1 cellular context compared by ENCODE assay signal in the genomic region with DNA sequence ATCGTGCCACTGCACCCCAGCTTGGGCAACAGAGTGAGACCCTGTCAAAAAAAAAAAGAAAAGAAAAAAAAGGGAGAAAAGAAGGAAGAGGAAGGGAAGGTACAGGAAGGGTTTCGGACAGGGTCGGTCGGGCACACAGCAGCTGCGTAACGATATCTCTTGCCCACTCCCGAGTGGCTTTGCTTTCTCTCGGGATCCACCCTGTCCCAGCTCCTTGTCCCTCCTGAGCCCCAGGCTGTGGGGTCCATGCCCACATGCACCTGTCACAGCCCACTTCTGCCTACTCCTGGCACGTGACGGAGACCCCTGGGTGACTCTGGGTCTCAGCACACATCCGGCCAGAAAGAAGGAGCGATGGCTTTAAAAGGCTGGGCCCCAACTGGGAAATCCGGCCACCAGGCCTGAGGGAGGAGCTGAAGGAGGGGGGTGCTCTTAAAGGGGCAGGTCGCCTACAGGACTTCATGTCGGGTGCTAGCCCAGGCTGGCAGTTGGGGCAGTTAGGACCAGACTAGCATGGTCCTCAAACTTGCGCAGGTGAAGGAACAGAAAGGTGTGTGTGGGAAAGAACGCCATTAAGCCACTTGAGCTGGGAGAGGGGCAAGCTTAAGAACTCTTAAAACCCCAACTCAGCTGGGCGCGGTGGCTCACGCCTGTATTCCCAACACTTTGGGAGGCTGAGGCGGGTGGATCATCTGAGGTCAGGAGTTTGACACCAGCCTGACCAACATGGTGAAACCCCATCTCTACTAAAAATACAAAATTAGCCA.
TF ChIP-seq lines count a peak whose summit lies in the region.

TSS of gene GHDC (minus strand) at position 362 of the 767 bp plus-strand sequence. CDS start 913 bp downstream, outside the sequence.

TF ChIP-seq in HEK293, 187 proteins besides CTCF, POLR2A, EP300 and RAD21 (continued from another document and continues in another):
- TF ChIP-seq ZNF239 (tag by site-specific recombination; IDR thresholded peaks at IDR 0.05) = no peak
- TF ChIP-seq, protein P1, sequence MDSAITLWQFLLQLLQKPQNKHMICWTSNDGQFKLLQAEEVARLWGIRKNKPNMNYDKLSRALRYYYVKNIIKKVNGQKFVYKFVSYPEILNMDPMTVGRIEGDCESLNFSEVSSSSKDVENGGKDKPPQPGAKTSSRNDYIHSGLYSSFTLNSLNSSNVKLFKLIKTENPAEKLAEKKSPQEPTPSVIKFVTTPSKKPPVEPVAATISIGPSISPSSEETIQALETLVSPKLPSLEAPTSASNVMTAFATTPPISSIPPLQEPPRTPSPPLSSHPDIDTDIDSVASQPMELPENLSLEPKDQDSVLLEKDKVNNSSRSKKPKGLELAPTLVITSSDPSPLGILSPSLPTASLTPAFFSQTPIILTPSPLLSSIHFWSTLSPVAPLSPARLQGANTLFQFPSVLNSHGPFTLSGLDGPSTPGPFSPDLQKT (IDR thresholded peaks at IDR 0.05; ENCODE audit: borderline replicate concordance, low read depth, low read length) = peak; percentile 93
- no peak for TF ChIP-seq YY1 (tag by site-specific recombination; IDR thresholded peaks at IDR 0.05)
- TF ChIP-seq TRIM28 (IDR thresholded peaks at IDR 0.05; ENCODE audit: borderline replicate concordance, low read length) = no peak
- no peak for TF ChIP-seq KLF10 (tag by site-specific recombination; IDR thresholded peaks at IDR 0.05)
- TF ChIP-seq ZNF184 (tag by site-specific recombination; IDR thresholded peaks at IDR 0.05) = no peak
- TF ChIP-seq ZNF121 (tag by site-specific recombination; IDR thresholded peaks at IDR 0.05) = peak; percentile 86
- TF ChIP-seq ZNF514 (tag by site-specific recombination; IDR thresholded peaks at IDR 0.05) = no peak
- TF ChIP-seq ZNF658 (tag by site-specific recombination; IDR thresholded peaks at IDR 0.05) = no peak
- no peak for TF ChIP-seq BCL11A (tag by site-specific recombination; IDR thresholded peaks at IDR 0.05; ENCODE audit: low read depth)
- no peak for TF ChIP-seq ZSCAN16 (tag by site-specific recombination; IDR thresholded peaks at IDR 0.05)
- TF ChIP-seq ZNF488 (tag by site-specific recombination; IDR thresholded peaks at IDR 0.05) = no peak
- no peak for TF ChIP-seq ZNF132 (tag by site-specific recombination; IDR thresholded peaks at IDR 0.05; ENCODE audit: borderline replicate concordance)
- no peak for TF ChIP-seq ZNF169 (tag by site-specific recombination; IDR thresholded peaks at IDR 0.05)
- TF ChIP-seq ZNF585B (tag by site-specific recombination; IDR thresholded peaks at IDR 0.05) = no peak
- no peak for TF ChIP-seq MYNN (tag by site-specific recombination; IDR thresholded peaks at IDR 0.05; ENCODE audit: borderline replicate concordance)
- no peak for TF ChIP-seq ZNF501 (tag by site-specific recombination; IDR thresholded peaks at IDR 0.05)
- no peak for TF ChIP-seq REST (tag by site-specific recombination; IDR thresholded peaks at IDR 0.05)
- peak; percentile 52; the same call in 1 of the 2 replicates for TF ChIP-seq ZBTB48 (tag by site-specific recombination; IDR thresholded peaks at IDR 0.05)
- peak; percentile 87 for TF ChIP-seq ZNF335 (tag by site-specific recombination; conservative IDR thresholded peaks at IDR 0.05)
- TF ChIP-seq, protein P2, sequence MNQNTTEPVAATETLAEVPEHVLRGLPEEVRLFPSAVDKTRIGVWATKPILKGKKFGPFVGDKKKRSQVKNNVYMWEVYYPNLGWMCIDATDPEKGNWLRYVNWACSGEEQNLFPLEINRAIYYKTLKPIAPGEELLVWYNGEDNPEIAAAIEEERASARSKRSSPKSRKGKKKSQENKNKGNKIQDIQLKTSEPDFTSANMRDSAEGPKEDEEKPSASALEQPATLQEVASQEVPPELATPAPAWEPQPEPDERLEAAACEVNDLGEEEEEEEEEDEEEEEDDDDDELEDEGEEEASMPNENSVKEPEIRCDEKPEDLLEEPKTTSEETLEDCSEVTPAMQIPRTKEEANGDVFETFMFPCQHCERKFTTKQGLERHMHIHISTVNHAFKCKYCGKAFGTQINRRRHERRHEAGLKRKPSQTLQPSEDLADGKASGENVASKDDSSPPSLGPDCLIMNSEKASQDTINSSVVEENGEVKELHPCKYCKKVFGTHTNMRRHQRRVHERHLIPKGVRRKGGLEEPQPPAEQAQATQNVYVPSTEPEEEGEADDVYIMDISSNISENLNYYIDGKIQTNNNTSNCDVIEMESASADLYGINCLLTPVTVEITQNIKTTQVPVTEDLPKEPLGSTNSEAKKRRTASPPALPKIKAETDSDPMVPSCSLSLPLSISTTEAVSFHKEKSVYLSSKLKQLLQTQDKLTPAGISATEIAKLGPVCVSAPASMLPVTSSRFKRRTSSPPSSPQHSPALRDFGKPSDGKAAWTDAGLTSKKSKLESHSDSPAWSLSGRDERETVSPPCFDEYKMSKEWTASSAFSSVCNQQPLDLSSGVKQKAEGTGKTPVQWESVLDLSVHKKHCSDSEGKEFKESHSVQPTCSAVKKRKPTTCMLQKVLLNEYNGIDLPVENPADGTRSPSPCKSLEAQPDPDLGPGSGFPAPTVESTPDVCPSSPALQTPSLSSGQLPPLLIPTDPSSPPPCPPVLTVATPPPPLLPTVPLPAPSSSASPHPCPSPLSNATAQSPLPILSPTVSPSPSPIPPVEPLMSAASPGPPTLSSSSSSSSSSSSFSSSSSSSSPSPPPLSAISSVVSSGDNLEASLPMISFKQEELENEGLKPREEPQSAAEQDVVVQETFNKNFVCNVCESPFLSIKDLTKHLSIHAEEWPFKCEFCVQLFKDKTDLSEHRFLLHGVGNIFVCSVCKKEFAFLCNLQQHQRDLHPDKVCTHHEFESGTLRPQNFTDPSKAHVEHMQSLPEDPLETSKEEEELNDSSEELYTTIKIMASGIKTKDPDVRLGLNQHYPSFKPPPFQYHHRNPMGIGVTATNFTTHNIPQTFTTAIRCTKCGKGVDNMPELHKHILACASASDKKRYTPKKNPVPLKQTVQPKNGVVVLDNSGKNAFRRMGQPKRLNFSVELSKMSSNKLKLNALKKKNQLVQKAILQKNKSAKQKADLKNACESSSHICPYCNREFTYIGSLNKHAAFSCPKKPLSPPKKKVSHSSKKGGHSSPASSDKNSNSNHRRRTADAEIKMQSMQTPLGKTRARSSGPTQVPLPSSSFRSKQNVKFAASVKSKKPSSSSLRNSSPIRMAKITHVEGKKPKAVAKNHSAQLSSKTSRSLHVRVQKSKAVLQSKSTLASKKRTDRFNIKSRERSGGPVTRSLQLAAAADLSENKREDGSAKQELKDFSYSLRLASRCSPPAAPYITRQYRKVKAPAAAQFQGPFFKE (tag by site-specific recombination; IDR thresholded peaks at IDR 0.05; ENCODE audit: borderline replicate concordance) = no peak
- no peak; the same call in 1 of the 2 replicates for TF ChIP-seq ZNF561 (tag by site-specific recombination; IDR thresholded peaks at IDR 0.05; ENCODE audit: borderline replicate concordance)
- no peak for TF ChIP-seq HOXD13 (CRISPR knock-in tag; IDR thresholded peaks at IDR 0.05; ENCODE audit: borderline replicate concordance)
- TF ChIP-seq, protein P3, sequence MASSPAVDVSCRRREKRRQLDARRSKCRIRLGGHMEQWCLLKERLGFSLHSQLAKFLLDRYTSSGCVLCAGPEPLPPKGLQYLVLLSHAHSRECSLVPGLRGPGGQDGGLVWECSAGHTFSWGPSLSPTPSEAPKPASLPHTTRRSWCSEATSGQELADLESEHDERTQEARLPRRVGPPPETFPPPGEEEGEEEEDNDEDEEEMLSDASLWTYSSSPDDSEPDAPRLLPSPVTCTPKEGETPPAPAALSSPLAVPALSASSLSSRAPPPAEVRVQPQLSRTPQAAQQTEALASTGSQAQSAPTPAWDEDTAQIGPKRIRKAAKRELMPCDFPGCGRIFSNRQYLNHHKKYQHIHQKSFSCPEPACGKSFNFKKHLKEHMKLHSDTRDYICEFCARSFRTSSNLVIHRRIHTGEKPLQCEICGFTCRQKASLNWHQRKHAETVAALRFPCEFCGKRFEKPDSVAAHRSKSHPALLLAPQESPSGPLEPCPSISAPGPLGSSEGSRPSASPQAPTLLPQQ (tag by site-specific recombination; IDR thresholded peaks at IDR 0.05) = peak; percentile 97
- no peak for TF ChIP-seq ZNF701 (tag by site-specific recombination; IDR thresholded peaks at IDR 0.05)
- no peak for TF ChIP-seq ZNF174 (tag by site-specific recombination; IDR thresholded peaks at IDR 0.05)
- TF ChIP-seq, protein P4, sequence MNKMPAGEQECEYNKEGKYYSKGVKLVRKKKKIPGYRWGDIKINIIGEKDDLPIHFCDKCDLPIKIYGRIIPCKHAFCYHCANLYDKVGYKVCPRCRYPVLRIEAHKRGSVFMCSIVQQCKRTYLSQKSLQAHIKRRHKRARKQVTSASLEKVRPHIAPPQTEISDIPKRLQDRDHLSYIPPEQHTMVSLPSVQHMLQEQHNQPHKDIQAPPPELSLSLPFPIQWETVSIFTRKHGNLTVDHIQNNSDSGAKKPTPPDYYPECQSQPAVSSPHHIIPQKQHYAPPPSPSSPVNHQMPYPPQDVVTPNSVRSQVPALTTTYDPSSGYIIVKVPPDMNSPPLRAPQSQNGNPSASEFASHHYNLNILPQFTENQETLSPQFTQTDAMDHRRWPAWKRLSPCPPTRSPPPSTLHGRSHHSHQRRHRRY (tag by site-specific recombination; IDR thresholded peaks at IDR 0.05) = peak; percentile 32; the same call in 1 of the 2 replicates
- no peak for TF ChIP-seq TSHZ1 (tag by site-specific recombination; IDR thresholded peaks at IDR 0.05; ENCODE audit: borderline replicate concordance)
- no peak for TF ChIP-seq ZNF548 (tag by site-specific recombination; IDR thresholded peaks at IDR 0.05)
- TF ChIP-seq OSR2 (tag by site-specific recombination; IDR thresholded peaks at IDR 0.05) = no peak
- no peak for TF ChIP-seq ZNF530 (tag by site-specific recombination; IDR thresholded peaks at IDR 0.05; ENCODE audit: low read depth)
- no peak for TF ChIP-seq ZNF426 (tag by site-specific recombination; IDR thresholded peaks at IDR 0.05)
- no peak for TF ChIP-seq ZNF19 (tag by site-specific recombination; IDR thresholded peaks at IDR 0.05; ENCODE audit: low read depth)
- no peak for TF ChIP-seq ZNF114 (tag by site-specific recombination; IDR thresholded peaks at IDR 0.05)
- TF ChIP-seq ZBTB20 (tag by site-specific recombination; IDR thresholded peaks at IDR 0.05) = no peak
- no peak for TF ChIP-seq ZNF140 (tag by site-specific recombination; IDR thresholded peaks at IDR 0.05)
- TF ChIP-seq, protein P5, sequence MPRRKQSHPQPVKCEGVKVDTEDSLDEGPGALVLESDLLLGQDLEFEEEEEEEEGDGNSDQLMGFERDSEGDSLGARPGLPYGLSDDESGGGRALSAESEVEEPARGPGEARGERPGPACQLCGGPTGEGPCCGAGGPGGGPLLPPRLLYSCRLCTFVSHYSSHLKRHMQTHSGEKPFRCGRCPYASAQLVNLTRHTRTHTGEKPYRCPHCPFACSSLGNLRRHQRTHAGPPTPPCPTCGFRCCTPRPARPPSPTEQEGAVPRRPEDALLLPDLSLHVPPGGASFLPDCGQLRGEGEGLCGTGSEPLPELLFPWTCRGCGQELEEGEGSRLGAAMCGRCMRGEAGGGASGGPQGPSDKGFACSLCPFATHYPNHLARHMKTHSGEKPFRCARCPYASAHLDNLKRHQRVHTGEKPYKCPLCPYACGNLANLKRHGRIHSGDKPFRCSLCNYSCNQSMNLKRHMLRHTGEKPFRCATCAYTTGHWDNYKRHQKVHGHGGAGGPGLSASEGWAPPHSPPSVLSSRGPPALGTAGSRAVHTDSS (tag by site-specific recombination; IDR thresholded peaks at IDR 0.05) = no peak
- peak; percentile 10; the same call in 1 of the 2 replicates for TF ChIP-seq EGR2 (tag by site-specific recombination; IDR thresholded peaks at IDR 0.05; ENCODE audit: low read depth)
- TF ChIP-seq ZNF843 (tag by site-specific recombination; IDR thresholded peaks at IDR 0.05) = no peak
